ENCODE assay signal across 10 cellular contexts in the genomic region with DNA sequence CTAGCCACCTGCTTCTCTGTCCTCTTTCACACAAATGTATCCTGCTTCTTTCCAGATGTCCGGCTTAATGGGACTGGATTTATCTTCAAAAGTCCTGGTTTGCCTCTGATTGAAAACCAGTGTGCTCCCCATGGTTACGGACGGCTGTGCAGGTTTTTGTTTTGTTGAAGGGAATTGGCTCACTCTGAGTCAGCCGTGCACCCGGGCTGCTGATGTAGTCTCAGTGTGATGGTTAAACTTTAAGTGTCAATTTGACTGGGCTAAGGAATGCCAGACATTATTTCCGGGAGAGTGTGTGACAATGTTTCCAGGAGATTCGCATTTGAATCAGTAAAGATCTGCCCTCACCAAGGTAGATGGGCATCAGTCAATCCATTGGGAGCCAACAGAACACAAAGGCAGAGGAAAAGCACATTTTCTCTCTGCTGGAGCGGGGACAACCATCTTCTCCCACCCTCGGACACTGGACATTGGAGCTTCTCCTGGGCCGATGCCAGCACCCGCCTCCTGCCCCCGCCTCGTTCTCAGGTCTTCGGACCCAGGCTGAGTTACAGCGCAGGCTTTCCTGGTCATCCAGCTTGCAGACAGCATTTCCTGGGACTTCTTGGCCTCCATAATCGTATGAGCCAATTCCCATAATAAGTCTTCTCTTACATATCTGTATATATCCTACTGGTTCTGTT.
A peak's percentile ranks its signal among the peaks of the same experiment; 100 is the strongest.
DNase-seq lines count a peak whose midpoint lies in the region; TF ChIP-seq lines count a peak whose summit lies in the region.
"Had no signal": no experiment of that assay in that cellular context is flagged by ENCODE, and none has a peak within 500 bp of the region (broad histone marks: within the 10 kb centered on the region; RNA-seq: fewer than 3 reads in every experiment).

No MANE protein-coding gene starts in this region.

- 70 to 76% methylated on average over 16 of the region's 16 CpGs for WGBS in thyroid gland, 2 donors

- no peak overlapping the region for H3K4me3 ChIP-seq in HFF-Myc (replicated peaks; ENCODE audit: low read depth, low read length)
- H3K4me3 ChIP-seq in brain microvascular endothelial cell (ENCODE audit: low read depth, low read length): no peak overlapping the region
- no peak overlapping the region for H3K4me3 ChIP-seq in thyroid gland (replicated peaks in 1 of 3)
- H3K4me3 ChIP-seq: right lobe of liver had no signal

- no peaks in the 10 kb centered on the region for H3K27me3 ChIP-seq in brain microvascular endothelial cell (replicated peaks)
- no peaks in the 10 kb centered on the region for H3K27me3 ChIP-seq in thyroid gland
- H3K27me3 ChIP-seq: right lobe of liver had no signal

- TF ChIP-seq POLR2A in thyroid gland (IDR thresholded peaks at IDR 0.05): no peak

- H3K4me1 ChIP-seq in thyroid gland: peaks cover 0 to 31% of the 10 kb centered on the region in 2 donors

- no peak for TF ChIP-seq CTCF in HFF-Myc (IDR thresholded peaks at IDR 0.05; ENCODE audit: low read depth, low read length, missing control alignments)
- TF ChIP-seq CTCF in brain microvascular endothelial cell (IDR thresholded peaks at IDR 0.05; ENCODE audit: low read depth, low read length, missing control alignments): no peak
- TF ChIP-seq CTCF in thyroid gland (IDR thresholded peaks at IDR 0.05): no peak

- in situ Hi-C loops in brain microvascular endothelial cell (cut with HindIII; ENCODE audit: low pct_ligation_motif_present, low sequenced_read_pairs): no loop called here

- H3K27ac ChIP-seq in brain microvascular endothelial cell (peak overlapping the region; percentile 83), thyroid gland (peak overlapping the region in 2 of 3 donors; percentile 67 to 73)
- H3K27ac ChIP-seq: right lobe of liver had no signal

- DNase-seq in HFF-Myc (ENCODE audit: extremely low read depth, low read depth): peak; percentile 39
- DNase-seq in brain microvascular endothelial cell: peak; percentile 92
- peak; percentile 67 for DNase-seq in kidney glomerular epithelial cell (lab: John Stamatoyannopoulos, UW)
- DNase-seq in thyroid gland: no peak
- no peak for DNase-seq in activated CD8-positive, alpha-beta memory T cell treated with anti-CD3 and anti-CD28 coated beads, Interleukin-2, amount 50 U/mL, for 4 hours
- no peak for DNase-seq in NCI-H82 (lab: John Stamatoyannopoulos, UW)
- DNase-seq in RPMI8226: no peak
- DNase-seq: NCI-H446; stimulated activated naive CD4-positive, alpha-beta T cell treated with Interleukin-2 at 50 U/mL for 16 hours had no signal

- H3K36me3 ChIP-seq in brain microvascular endothelial cell (replicated peaks) (no peaks in the 10 kb centered on the region), thyroid gland (no peaks in the 10 kb centered on the region)
- H3K36me3 ChIP-seq: right lobe of liver had no signal

- intact Hi-C loops in thyroid gland (cut with DNase I): no loop called here

- H3K9me3 ChIP-seq in thyroid gland: no peaks in the 10 kb centered on the region
- H3K9me3 ChIP-seq: right lobe of liver had no signal

Comparison
In these comparisons a context has a peak if more than half of its experiments do, and no peak if none do; other contexts are left out.
1. DNase-seq: peak in HFF-Myc (single experiment), brain microvascular endothelial cell (single experiment) and kidney glomerular epithelial cell (single experiment); none in thyroid gland (0 of 2), activated CD8-positive, alpha-beta memory T cell treated with anti-CD3 and anti-CD28 coated beads, Interleukin-2, amount 50 U/mL, for 4 hours (single experiment), NCI-H82 (single experiment) and RPMI8226 (single experiment).